In genomic region chr2:215952860-215953637, GRCh38 we compare ENCODE assay signal across 17 cellular contexts.
DNase-seq lines count a peak whose midpoint lies in the region; FAIRE-seq and TF ChIP-seq lines count a peak whose summit lies in the region.
"Had no signal": no experiment of that assay in that cellular context is flagged by ENCODE, and none has a peak within 500 bp of the region (broad histone marks: within the 10 kb centered on the region; RNA-seq: fewer than 3 reads in every experiment).

No MANE protein-coding gene starts in this region.

- no peak for TF ChIP-seq RAD21 in liver (IDR thresholded peaks at IDR 0.05)

- TF ChIP-seq EP300 in esophagus muscularis mucosa (IDR thresholded peaks at IDR 0.05) = no peak

- H3K9me3 ChIP-seq in esophagus muscularis mucosa (no peaks in the 10 kb centered on the region), liver (ENCODE audit: control insufficient read depth in 4 of 4, low read length in 3 of 4) (no peaks in the 10 kb centered on the region), subcutaneous abdominal adipose tissue (ENCODE audit: control insufficient read depth in 5 of 5, low read length in 5 of 5) (no peaks in the 10 kb centered on the region)
- H3K9me3 ChIP-seq: BLaER1 had no signal

- H3K4me1 ChIP-seq in esophagus muscularis mucosa = no peaks in the 10 kb centered on the region
- peaks cover 1 to 12% (median 6%) of the 10 kb centered on the region in 4 donors for H3K4me1 ChIP-seq in liver (ENCODE audit: control insufficient read depth in 4 of 4, insufficient read depth in 4 of 4, low read length in 3 of 4)
- H3K4me1 ChIP-seq in subcutaneous abdominal adipose tissue (ENCODE audit: control insufficient read depth in 5 of 5, insufficient read depth in 5 of 5, low read length in 5 of 5) = peaks cover 0 to 10% (median 0%) of the 10 kb centered on the region in 5 donors
- H3K4me1 ChIP-seq: BLaER1 had no signal

- H3K4me3 ChIP-seq in esophagus muscularis mucosa (no peak overlapping the region), liver (ENCODE audit: low read depth in 1 of 3, low read length in 3 of 3) (no peak overlapping the region), subcutaneous abdominal adipose tissue (ENCODE audit: low read depth in 1 of 5, low read length in 5 of 5) (no peak overlapping the region)
- H3K4me3 ChIP-seq: BLaER1, GM12878 had no signal

- WGBS in esophagus muscularis mucosa = 84% methylated on average over 4 of the region's 4 CpGs
- 61% methylated on average over 4 of the region's 4 CpGs for WGBS in liver

- H3K27me3 ChIP-seq in esophagus muscularis mucosa (no peaks in the 10 kb centered on the region), liver (ENCODE audit: control insufficient read depth in 4 of 4, insufficient read depth in 4 of 4, low read length in 3 of 4) (no peaks in the 10 kb centered on the region), subcutaneous abdominal adipose tissue (ENCODE audit: control insufficient read depth in 5 of 5, insufficient read depth in 4 of 5, low read length in 5 of 5) (no peaks in the 10 kb centered on the region)
- H3K27me3 ChIP-seq: BLaER1 had no signal

- H3K27ac ChIP-seq in esophagus muscularis mucosa (replicated peaks in 1 of 4) = no peak overlapping the region
- peak overlapping the region; percentile 22 to 25 for H3K27ac ChIP-seq in liver (ENCODE audit: low read depth in 1 of 2, low read length in 2 of 2)
- peak overlapping the region; percentile 58 for H3K27ac ChIP-seq in subcutaneous abdominal adipose tissue (ENCODE audit: low read depth, low read length)
- H3K27ac ChIP-seq: BLaER1 had no signal

- FAIRE-seq in GM12891 (lab: Jason Lieb, UNC) = peak; percentile 26
- FAIRE-seq: GM12878 had no signal

- TF ChIP-seq POLR2A in GM12891 (IDR thresholded peaks at IDR 0.05; ENCODE audit: low read depth, low read length) = no peak
- no peak for TF ChIP-seq POLR2A in esophagus muscularis mucosa (IDR thresholded peaks at IDR 0.05; ENCODE audit: low read depth)

- TF ChIP-seq CTCF in esophagus muscularis mucosa (IDR thresholded peaks at IDR 0.05) = no peak
- TF ChIP-seq CTCF in liver (IDR thresholded peaks at IDR 0.05; ENCODE audit: low read depth, low read length, missing input control) = no peak

- H3K36me3 ChIP-seq in esophagus muscularis mucosa = no peaks in the 10 kb centered on the region
- peaks cover 0 to 9% (median 3%) of the 10 kb centered on the region in 4 donors for H3K36me3 ChIP-seq in liver (ENCODE audit: control insufficient read depth in 4 of 4, insufficient read depth in 3 of 4, low read depth in 1 of 4, low read length in 3 of 4)
- H3K36me3 ChIP-seq in subcutaneous abdominal adipose tissue (ENCODE audit: control insufficient read depth in 5 of 5, insufficient read depth in 5 of 5, low read length in 5 of 5) = peaks cover 0 to 3% (median 0%) of the 10 kb centered on the region in 5 donors
- H3K36me3 ChIP-seq: BLaER1 had no signal

- intact Hi-C loops in esophagus muscularis mucosa (cut with DNase I) = no loop called here

- DNase-seq in GM12891 (ENCODE audit: insufficient read length, low spot score) (no peak), esophagus muscularis mucosa (ENCODE audit: extremely low spot score) (peak; percentile 39), MV-4-11 (lab: John Stamatoyannopoulos, UW) (no peak), NCI-H2171 treated with DMSO at 0.1 percent for 48 hours (lab: John Stamatoyannopoulos, UW) (no peak), OCI-M2 (lab: John Stamatoyannopoulos, UW; ENCODE audit: unreplicated experiment) (no peak)
- DNase-seq: 8988T; AML-193; Calu3; CD4-positive, alpha-beta T cell; DMS 273 treated with DMSO at 0.1 percent for 48 hours; GOT3; H9; IMR-90 had no signal

- H3K9ac ChIP-seq in liver (ENCODE audit: low read depth in 1 of 2, low read length in 2 of 2) = no peak overlapping the region
- H3K9ac ChIP-seq in subcutaneous abdominal adipose tissue (ENCODE audit: low read length in 5 of 5) = no peak overlapping the region
- H3K9ac ChIP-seq: BLaER1 had no signal

TF ChIP-seq in GM12891, 5 proteins besides CTCF, POLR2A, EP300 and RAD21:
- no peak for TF ChIP-seq POU2F2 (IDR thresholded peaks at IDR 0.05; ENCODE audit: low read depth, low read length)

TF ChIP-seq in liver, 16 proteins besides CTCF, POLR2A, EP300 and RAD21:
- TF ChIP-seq JUND (IDR thresholded peaks at IDR 0.05) (peak in 1 of 2 donors; percentile 57), REST (IDR thresholded peaks at IDR 0.05) (no peak), HNF4A (conservative IDR thresholded peaks at IDR 0.05) (peak in 1 of 2 donors; percentile 73), FOXA1 (IDR thresholded peaks at IDR 0.05) (peak; percentile 27), EGR1 (IDR thresholded peaks at IDR 0.05; ENCODE audit: low read depth in 2 of 2) (no peak)
- TF ChIP-seq, protein P1, sequence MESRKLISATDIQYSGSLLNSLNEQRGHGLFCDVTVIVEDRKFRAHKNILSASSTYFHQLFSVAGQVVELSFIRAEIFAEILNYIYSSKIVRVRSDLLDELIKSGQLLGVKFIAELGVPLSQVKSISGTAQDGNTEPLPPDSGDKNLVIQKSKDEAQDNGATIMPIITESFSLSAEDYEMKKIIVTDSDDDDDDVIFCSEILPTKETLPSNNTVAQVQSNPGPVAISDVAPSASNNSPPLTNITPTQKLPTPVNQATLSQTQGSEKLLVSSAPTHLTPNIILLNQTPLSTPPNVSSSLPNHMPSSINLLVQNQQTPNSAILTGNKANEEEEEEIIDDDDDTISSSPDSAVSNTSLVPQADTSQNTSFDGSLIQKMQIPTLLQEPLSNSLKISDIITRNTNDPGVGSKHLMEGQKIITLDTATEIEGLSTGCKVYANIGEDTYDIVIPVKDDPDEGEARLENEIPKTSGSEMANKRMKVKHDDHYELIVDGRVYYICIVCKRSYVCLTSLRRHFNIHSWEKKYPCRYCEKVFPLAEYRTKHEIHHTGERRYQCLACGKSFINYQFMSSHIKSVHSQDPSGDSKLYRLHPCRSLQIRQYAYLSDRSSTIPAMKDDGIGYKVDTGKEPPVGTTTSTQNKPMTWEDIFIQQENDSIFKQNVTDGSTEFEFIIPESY (IDR thresholded peaks at IDR 0.05) = no peak
TF ChIP-seq in liver: peak in this region for 3.

Comparison
In these comparisons a context has a peak if more than half of its experiments do, and no peak if none do; other contexts are left out.
1. H3K27ac ChIP-seq: peak in liver (2 of 2) and subcutaneous abdominal adipose tissue (single experiment); none in esophagus muscularis mucosa (0 of 4).